Comparison of ENCODE assay signal across 8 cellular contexts in genomic region chr2:135985826-135986393, GRCh38. TPM values are rescaled to one million over a fixed set of nuclear protein-coding genes. Genes with fewer than 3 reads are reported as not detected.
A peak's percentile ranks its signal among the peaks of the same experiment; 100 is the strongest.
DNase-seq lines count a peak whose midpoint lies in the region; ATAC-seq, FAIRE-seq and TF ChIP-seq lines count a peak whose summit lies in the region.

No MANE protein-coding gene starts in this region.

- POLR2A ChIA-PET in GM12878 (lab: Charles Lee): interaction anchor here (1.0 to 8.9 kb wide), 18 partner anchors 8 to 455 kb away, joined by 3 to 68 read pairs (median 4); partner anchors contain the start of gene ZRANB3

- no peak for TF ChIP-seq CTCF in GM12878 (IDR thresholded peaks at IDR 0.05 in 2 of 3, conservative IDR thresholded peaks at IDR 0.05 in 1 of 3; ENCODE audit: control insufficient read depth in 2 of 3, extremely low read depth in 1 of 3, insufficient read depth in 1 of 3, low read depth in 3 of 3, low read length in 3 of 3)
- TF ChIP-seq CTCF in liver (IDR thresholded peaks at IDR 0.05; ENCODE audit: low read depth, low read length, missing input control): no peak

- H3K4me3 ChIP-seq in GM12878 (peak overlapping the region; percentile 88), liver (ENCODE audit: low read depth in 1 of 3, low read length in 3 of 3) (peak overlapping the region; percentile 80 to 90 (median 84))

- peaks cover 35% of the 10 kb centered on the region for H3K79me2 ChIP-seq in GM12878 (ENCODE audit: control insufficient read depth, insufficient read depth, low read length)

- H3K27ac ChIP-seq in GM12878 (ENCODE audit: control insufficient read depth, insufficient read depth): peak overlapping the region; percentile 95
- H3K27ac ChIP-seq in liver (ENCODE audit: low read depth in 1 of 2, low read length in 2 of 2): peak overlapping the region; percentile 98 to 99

- in situ Hi-C loops in GM12878 (cut with MboI): no loop called here

- DNase-seq in GM12878 (ENCODE audit: low read depth, low spot score) (peak; percentile 69), NCI-H226 (no peak), NCI-H1417 (lab: John Stamatoyannopoulos, UW) (no peak)
- DNase-seq in stimulated activated CD8-positive, alpha-beta memory T cell treated with anti-CD3 and anti-CD28 coated beads, Interleukin-4, amount 100 ng/mL, for 1 hour (ENCODE audit: low read depth in 2 of 2, low spot score in 1 of 2): peak; percentile 17 to 55

- H3K27me3 ChIP-seq in GM12878 (replicated peaks in 1 of 2; ENCODE audit: control insufficient read depth in 2 of 2, insufficient read depth in 2 of 2, low read length in 1 of 2): no peaks in the 10 kb centered on the region
- no peaks in the 10 kb centered on the region for H3K27me3 ChIP-seq in liver (ENCODE audit: control insufficient read depth in 4 of 4, insufficient read depth in 4 of 4, low read length in 3 of 4)

- TF ChIP-seq RAD21 in GM12878 (IDR thresholded peaks at IDR 0.05; ENCODE audit: insufficient read depth, low read depth, low read length): no peak
- no peak for TF ChIP-seq RAD21 in liver (IDR thresholded peaks at IDR 0.05)

- H3K4me1 ChIP-seq in GM12878 (ENCODE audit: control insufficient read depth, insufficient read depth, low read length) (peaks cover 4% of the 10 kb centered on the region), liver (ENCODE audit: control insufficient read depth in 4 of 4, insufficient read depth in 4 of 4, low read length in 3 of 4) (peaks cover 0 to 6% (median 3%) of the 10 kb centered on the region in 4 donors)

- CTCF ChIA-PET in GM12878 (lab: Yijun Ruan, JAX): interaction anchor here (0.6 to 4.3 kb wide), 10 partner anchors 12 to 399 kb away, joined by 3 to 42 read pairs (median 4); no protein-coding TSS in a partner anchor

- SMC1A ChIA-PET in GM12878 (lab: Charles Lee; ENCODE audit: uncharacterized antibody, unreplicated experiment): interaction anchor here (0.6 to 15.2 kb wide), 20 partner anchors 11 to 406 kb away, joined by 3 to 153 read pairs (median 4); no protein-coding TSS in a partner anchor

- TF ChIP-seq POLR2A in GM12878 (IDR thresholded peaks at IDR 0.05; ENCODE audit: low read depth, low read length): no peak

- TF ChIP-seq EP300 in GM12878 (IDR thresholded peaks at IDR 0.05; ENCODE audit: borderline replicate concordance in 1 of 2, control insufficient read depth in 1 of 2, low read depth in 2 of 2, low read length in 2 of 2): peak in 1 of 2 experiments; percentile 50; a peak in 1 of 4 replicates

- intact Hi-C loops in GM12878 (cut with micrococcal nuclease; ENCODE audit: unreplicated experiment): loop anchor here (1.0 to 5.0 kb wide), 6 partner anchors 33 to 397 kb away; no protein-coding TSS in a partner anchor

- peak; percentile 52 for FAIRE-seq in GM12878 (lab: Jason Lieb, UNC)

- TSS peak; percentile 84 for BruUV-seq in GM12878 (replicated peaks; lab: Mats Ljungman, UMichigan)

- H3K9me3 ChIP-seq in GM12878 (replicated peaks; ENCODE audit: control insufficient read depth, insufficient read depth, low read length) (no peaks in the 10 kb centered on the region), liver (ENCODE audit: control insufficient read depth in 4 of 4, low read length in 3 of 4) (no peaks in the 10 kb centered on the region)

- H2AFZ ChIP-seq in GM12878 (ENCODE audit: control insufficient read depth, low read depth, low read length): peak overlapping the region; percentile 78

- H3K9ac ChIP-seq in GM12878 (ENCODE audit: control insufficient read depth, insufficient read depth, low read length) (peak overlapping the region; percentile 98), liver (ENCODE audit: low read depth in 1 of 2, low read length in 2 of 2) (peak overlapping the region; percentile 45 to 73)

- WGBS in GM12878 (ENCODE audit: insufficient coverage, insufficient replicate concordance, low lambda C conversion rate, missing lambda C conversion rate): 18% methylated on average over 19 of the region's 19 CpGs
- WGBS in liver: 22% methylated on average over 19 of the region's 19 CpGs

- H3K4me2 ChIP-seq in GM12878 (ENCODE audit: control insufficient read depth, insufficient read depth): peak overlapping the region; percentile 55

- peak; percentile 48 for ATAC-seq in GM18909 (IDR thresholded peaks at IDR 0.05; ENCODE audit: poor library complexity, unreplicated experiment)
- ATAC-seq in HG03095 (IDR thresholded peaks at IDR 0.05; ENCODE audit: unreplicated experiment): peak; percentile 41
- ATAC-seq in SK-N-SH treated with all-trans-retinoic acid at 6 μM for 48 hours: peak; percentile 38
- peak; percentile 66 for ATAC-seq in GM12878

- RAD21 ChIA-PET in GM12878 (lab: Charles Lee; ENCODE audit: unreplicated experiment): interaction anchor here (0.6 to 6.8 kb wide), 26 partner anchors 11 to 398 kb away, joined by 3 to 88 read pairs (median 4); no protein-coding TSS in a partner anchor

- no peaks in the 10 kb centered on the region for H4K20me1 ChIP-seq in GM12878 (ENCODE audit: control insufficient read depth, insufficient read depth)

- H3K36me3 ChIP-seq in GM12878 (ENCODE audit: control insufficient read depth in 2 of 2, insufficient read depth in 2 of 2, low read length in 1 of 2) (peaks cover 0 to 3% of the 10 kb centered on the region in 2 experiments; a peak in 2 of 4 replicates), liver (ENCODE audit: control insufficient read depth in 4 of 4, insufficient read depth in 3 of 4, low read depth in 1 of 4, low read length in 3 of 4) (peaks cover 2 to 7% (median 3%) of the 10 kb centered on the region in 4 donors)

TF ChIP-seq in SK-N-SH treated with all-trans-retinoic acid at 6 μM for 48 hours, 23 proteins besides CTCF, POLR2A, EP300 and RAD21 (continues in another document):
- peak; percentile 88; the same call in 1 of the 2 replicates for TF ChIP-seq CSDC2 (CRISPR knock-in tag; IDR thresholded peaks at IDR 0.05)

TF ChIP-seq in GM12878, 131 proteins besides CTCF, POLR2A, EP300 and RAD21 (continues in another document):
- TF ChIP-seq FOS (IDR thresholded peaks at IDR 0.05; ENCODE audit: borderline replicate concordance, extremely low read depth, insufficient read length) (no peak), MAX (IDR thresholded peaks at IDR 0.05; ENCODE audit: low read depth, low read length) (no peak; the same call in 1 of the 2 replicates), PAX5 (IDR thresholded peaks at IDR 0.05; ENCODE audit: borderline replicate concordance, low read depth, low read length) (no peak), ZSCAN29 (IDR thresholded peaks at IDR 0.05) (no peak), SUPT20H (IDR thresholded peaks at IDR 0.05; ENCODE audit: borderline replicate concordance, control insufficient read depth, low read depth, low read length) (no peak), NFXL1 (IDR thresholded peaks at IDR 0.05; ENCODE audit: borderline replicate concordance) (no peak)

TF ChIP-seq in liver, 16 proteins besides CTCF, POLR2A, EP300 and RAD21 (continues in another document):
- no peak for TF ChIP-seq RXRA (IDR thresholded peaks at IDR 0.05)
- TF ChIP-seq HNF4A (conservative IDR thresholded peaks at IDR 0.05): no peak
- TF ChIP-seq YY1 (IDR thresholded peaks at IDR 0.05): no peak
- TF ChIP-seq EGR1 (IDR thresholded peaks at IDR 0.05; ENCODE audit: low read depth in 2 of 2): no peak
- no peak for TF ChIP-seq JUND (IDR thresholded peaks at IDR 0.05)
- no peak for TF ChIP-seq ATF3 (IDR thresholded peaks at IDR 0.05)
- no peak for TF ChIP-seq SP1 (IDR thresholded peaks at IDR 0.05)
- TF ChIP-seq MAX (IDR thresholded peaks at IDR 0.05): no peak
- no peak for TF ChIP-seq ZBTB33 (IDR thresholded peaks at IDR 0.05)
- TF ChIP-seq HNF4G (IDR thresholded peaks at IDR 0.05): no peak
- no peak for TF ChIP-seq FOXA1 (IDR thresholded peaks at IDR 0.05)
- no peak for TF ChIP-seq GABPA (IDR thresholded peaks at IDR 0.05 in 1 of 2, conservative IDR thresholded peaks at IDR 0.05 in 1 of 2)

RNA-seq across cellular contexts. Expression of gene DARS1, which starts 0.5 kb away (rescaled TPM):
- total RNA-seq in GM12878 (2013; cell fraction: nucleolus; rRNA removed): 304 and 337 TPM in 2 replicates
- total RNA-seq in GM12878 (2014; rRNA removed) (91.0 and 119 TPM in 2 replicates), GM12878 (2014; rRNA removed; fragmentation: Illumina TruSeq; extraction: Trizol) (136 and 141 TPM in 2 replicates), GM12878 (2021) (102 and 105 TPM in 2 replicates), liver (10 to 100 TPM; 27.5 to 44.1 TPM)
- polyA plus RNA-seq in GM12878 (2011; ENCODE audit: low read depth): 95.7 TPM
- polyA plus RNA-seq in GM12878 (2011; rRNA removed) (387 and 495 TPM in 2 replicates), GM12878 (2014; fragmentation: Illumina TruSeq; extraction: Trizol) (155 and 196 TPM in 2 replicates), GM12878 (2014; fragmentation: Nextera tagmentation; extraction: Ambion mirVana) (100 to 1,000 TPM; 102 to 134 TPM), GM12878 (2014; rRNA removed) (79.7 and 93.1 TPM in 2 replicates), GM12878 (2016; fragmentation: Nextera tagmentation; extraction: Ambion mirVana) (100 to 1,000 TPM; 171 to 187 TPM), liver (10 to 100 TPM; 25.0 to 37.7 TPM)
- 119 and 126 TPM in 2 replicates for polyA plus RNA-seq in GM12878 (2011; cell fraction: cytosol; rRNA removed)
- polyA plus RNA-seq in GM12878 (2011; cell fraction: nucleus; rRNA removed): 126 and 130 TPM in 2 replicates
- 95.1 and 139 TPM in 2 replicates for polyA plus RNA-seq in GM12878 (2012)
- polyA minus RNA-seq in GM12878 (2011; rRNA and poly(A)+ RNA removed): 158 and 297 TPM in 2 replicates
- polyA minus RNA-seq in GM12878 (2011; cell fraction: cytosol; rRNA and poly(A)+ RNA removed): 46.1 and 75.2 TPM in 2 replicates
- polyA minus RNA-seq in GM12878 (2011; cell fraction: nucleus; rRNA and poly(A)+ RNA removed): 43.8 and 61.5 TPM in 2 replicates

Comparison
In these comparisons a context has a peak if more than half of its experiments do, and no peak if none do; other contexts are left out.
1. DNase-seq: peak in GM12878 (single experiment) and stimulated activated CD8-positive, alpha-beta memory T cell treated with anti-CD3 and anti-CD28 coated beads, Interleukin-4, amount 100 ng/mL, for 1 hour (2 of 2); none in NCI-H226 (single experiment) and NCI-H1417 (0 of 3).
2. Peak in every context shown above with its lines, with median percentiles within 50 percentile points of each other: ATAC-seq.